In genomic region chr5:100590867-100591266, GRCh38 we compare ENCODE assay signal across 25 cellular contexts.
"Had no signal": no experiment of that assay in that cellular context is flagged by ENCODE, and none has a peak within 500 bp of the region (broad histone marks: within the 10 kb centered on the region; RNA-seq: fewer than 3 reads in every experiment).

No MANE protein-coding gene starts in this region.

- H3K4me3 ChIP-seq: dorsolateral prefrontal cortex, esophagus muscularis mucosa, gastrocnemius medialis, lung, neural progenitor cell, prostate gland, right lobe of liver, tibial artery, upper lobe of left lung, uterus had no signal

- H3K4me1 ChIP-seq: parathyroid adenoma, prostate gland, right lobe of liver, upper lobe of left lung, uterus had no signal

- H3K27ac ChIP-seq: dorsolateral prefrontal cortex, epithelial cell of prostate, esophagus muscularis mucosa, gastrocnemius medialis, neural progenitor cell, parathyroid adenoma, prostate gland, right lobe of liver, tibial artery, upper lobe of left lung, uterus had no signal

- H3K27me3 ChIP-seq: dorsolateral prefrontal cortex, esophagus muscularis mucosa, gastrocnemius medialis, neural progenitor cell, right lobe of liver, tibial artery, upper lobe of left lung, uterus had no signal

- H3K36me3 ChIP-seq: neural progenitor cell, prostate gland, right lobe of liver, uterus had no signal

- ATAC-seq: gastrocnemius medialis; left cardiac atrium; left ventricle myocardium superior; natural killer cell treated with Interleukin-12 subunit alpha and Interleukin-12 subunit beta and Interleukin-15 and Interleukin-18, amount 100 ng/mL, for 72 hours; right lobe of liver; stimulated activated effector memory CD8-positive, alpha-beta T cell treated with anti-CD3 and anti-CD28 coated beads, Interleukin-12 subunit alpha, Interleukin-12 subunit beta, amount 100 ng/mL, for 72 hours had no signal

- DNase-seq: cortex of kidney; dorsolateral prefrontal cortex; effector memory CD4-positive, alpha-beta T cell; gastrocnemius medialis; glutamatergic neuron; left cardiac atrium; left ventricle myocardium superior; mesenchymal stem cell; midbrain; nucleus accumbens; retina; right lobe of liver; stimulated activated CD4-positive, alpha-beta T cell treated with anti-CD3 and anti-CD28 coated beads, Interleukin-4, amount 100 ng/mL, for 1 hour; stimulated activated CD8-positive, alpha-beta memory T cell treated with anti-CD3 and anti-CD28 coated beads, Interleukin-4, amount 100 ng/mL, for 48 hours; tibial artery; upper lobe of left lung; uterus had no signal

- H3K9me3 ChIP-seq: esophagus muscularis mucosa, gastrocnemius medialis, prostate gland, right lobe of liver, tibial artery, upper lobe of left lung, uterus had no signal
